In genomic region chr15:41493205-41493901, GRCh38 we compare ENCODE assay signal across 9 cellular contexts. TPM values are rescaled to one million over a fixed set of nuclear protein-coding genes. Genes with fewer than 3 reads are reported as not detected.
DNase-seq lines count a peak whose midpoint lies in the region; ATAC-seq, FAIRE-seq and TF ChIP-seq lines count a peak whose summit lies in the region.
"Had no signal": no experiment of that assay in that cellular context is flagged by ENCODE, and none has a peak within 500 bp of the region (broad histone marks: within the 10 kb centered on the region; RNA-seq: fewer than 3 reads in every experiment).

ITPKA (plus strand) TSS chr15:41493874; CDS start chr15:41493928, 54 bp downstream.

- peaks cover 7 to 25% of the 10 kb centered on the region in 2 donors for H3K27me3 ChIP-seq in breast epithelium

- H3K4me1 ChIP-seq in breast epithelium (peaks cover 9 to 14% of the 10 kb centered on the region in 2 donors), kidney (ENCODE audit: control insufficient read depth in 1 of 2, insufficient read depth in 1 of 2, low read depth in 1 of 2, low read length in 2 of 2) (peaks cover 13 to 16% of the 10 kb centered on the region in 2 donors)

- H3K4me3 ChIP-seq in breast epithelium (peak within 1 kb of the TSS; percentile 55 to 84 (median 67)), kidney (ENCODE audit: low read length in 2 of 2) (peak within 1 kb of the TSS; percentile 53 to 55)

- FAIRE-seq in kidney (lab: Jason Lieb, UNC): no peak
- FAIRE-seq: A204.1 had no signal

- no peak for TF ChIP-seq POLR2A in breast epithelium (IDR thresholded peaks at IDR 0.05)

- H3K27ac ChIP-seq in VCaP (peak within 1 kb of the TSS; percentile 52; the same call in 1 of the 2 replicates), breast epithelium (peak within 1 kb of the TSS in 1 of 2 donors; percentile 49), kidney (ENCODE audit: low read depth in 2 of 2, low read length in 2 of 2) (no peak within 1 kb of the TSS)

- peak within 1 kb of the TSS in 1 of 2 donors; percentile 61 for H3K9ac ChIP-seq in kidney (ENCODE audit: low read length in 2 of 2)

- peak; percentile 79 for ATAC-seq in HG02642 (IDR thresholded peaks at IDR 0.05; ENCODE audit: poor library complexity, unreplicated experiment)

- TF ChIP-seq CTCF in VCaP (conservative IDR thresholded peaks at IDR 0.05): no peak
- no peak for TF ChIP-seq CTCF in breast epithelium (IDR thresholded peaks at IDR 0.05)
- no peak for TF ChIP-seq CTCF in kidney (IDR thresholded peaks at IDR 0.05; ENCODE audit: borderline replicate concordance, extremely low read depth, insufficient read depth)

- H3K36me3 ChIP-seq in breast epithelium: no peaks in the 10 kb centered on the region
- H3K36me3 ChIP-seq in kidney (ENCODE audit: control insufficient read depth in 1 of 2, insufficient read depth in 2 of 2, low read length in 2 of 2): no peaks in the 10 kb centered on the region

- intact Hi-C loops in breast epithelium (cut with DNase I; ENCODE audit: low total_unique reads) (no loop called here), kidney (cut with DNase I) (no loop called here)

- H3K9me3 ChIP-seq in breast epithelium (no peaks in the 10 kb centered on the region), kidney (ENCODE audit: control insufficient read depth in 1 of 2, low read length in 2 of 2) (no peaks in the 10 kb centered on the region)

- DNase-seq in DMS 273 (lab: John Stamatoyannopoulos, UW; ENCODE audit: unreplicated experiment): peak; percentile 83
- DNase-seq in DMS 273 treated with DMSO at 0.1 percent for 48 hours (lab: John Stamatoyannopoulos, UW): no peak
- peak; percentile 65 for DNase-seq in NCI-H1436 treated with DMSO at 0.1 percent for 48 hours (lab: John Stamatoyannopoulos, UW)
- DNase-seq in breast epithelium (ENCODE audit: low spot score in 2 of 2): peak in 1 of 2 donors; percentile 34
- DNase-seq in kidney: peak; percentile 87
- DNase-seq in stimulated activated CD4-positive, alpha-beta T cell treated with anti-CD3 and anti-CD28 coated beads, Interleukin-1b, Interleukin-23, amount 100 ng/mL, for 1 hour (ENCODE audit: low read depth in 2 of 2): peak; percentile 32 to 88

RNA-seq across cellular contexts. Expression of gene ITPKA, which starts in this region (rescaled TPM):
- under 1 TPM in 1 of 3 donors, not detected in 2; 0.15 TPM for total RNA-seq in breast epithelium
- total RNA-seq in kidney: 0.66 TPM
- polyA plus RNA-seq in kidney (ENCODE audit: insufficient read depth, low read depth, low replicate concordance): not detected

Comparison
In these comparisons a context has a peak if more than half of its experiments do, and no peak if none do; other contexts are left out.
1. Peak in DNase-seq and H3K4me3 ChIP-seq in kidney; RNA of the gene not detected or under 1 TPM.